1 cellular context compared by ENCODE assay signal in genomic region chr17:82065193-82065637, GRCh38.
TF ChIP-seq lines count a peak whose summit lies in the region.

No MANE protein-coding gene starts in this region.

TF ChIP-seq in K562, 482 proteins besides CTCF, POLR2A, EP300 and RAD21 (continues in another document):
- no peak for TF ChIP-seq NCOA1 (IDR thresholded peaks at IDR 0.05; ENCODE audit: low read depth)
- no peak for TF ChIP-seq NRF1 (conservative IDR thresholded peaks at IDR 0.05 in 1 of 2, IDR thresholded peaks at IDR 0.05 in 1 of 2)
- TF ChIP-seq SNIP1 (IDR thresholded peaks at IDR 0.05; ENCODE audit: low read depth) = no peak
- TF ChIP-seq RBM39 (optimal IDR thresholded peaks at IDR 0.05; ENCODE audit: low read depth, low read length) = no peak
- TF ChIP-seq E2F1 (CRISPR knock-in tag; IDR thresholded peaks at IDR 0.05) = 0 out of 2 replicates have a peak, but pooled peaks have one; percentile 10
- peak; percentile 82 for TF ChIP-seq MYC (IDR thresholded peaks at IDR 0.05; ENCODE audit: low read depth, low read length)
- TF ChIP-seq MYC (CRISPR knock-in tag; IDR thresholded peaks at IDR 0.05; ENCODE audit: borderline replicate concordance, low read depth) = no peak
- no peak for TF ChIP-seq BRF2 (IDR thresholded peaks at IDR 0.05; ENCODE audit: borderline replicate concordance, insufficient read depth, insufficient read length)
- 0 out of 2 replicates have a peak, but pooled peaks have one; percentile 27 for TF ChIP-seq TGIF2 (CRISPR knock-in tag; IDR thresholded peaks at IDR 0.05)
- TF ChIP-seq USF1 (CRISPR knock-in tag; IDR thresholded peaks at IDR 0.05) = no peak
- no peak for TF ChIP-seq ZNF445 (CRISPR knock-in tag; IDR thresholded peaks at IDR 0.05; ENCODE audit: low read depth)
- TF ChIP-seq E2F4 (CRISPR knock-in tag; IDR thresholded peaks at IDR 0.05; ENCODE audit: low read depth) = no peak
- no peak for TF ChIP-seq CBFA2T3 (IDR thresholded peaks at IDR 0.05)
- no peak for TF ChIP-seq POU5F1 (IDR thresholded peaks at IDR 0.05; ENCODE audit: borderline replicate concordance, low read depth, low read length, partially characterized antibody)
- TF ChIP-seq ZBTB8A (IDR thresholded peaks at IDR 0.05; ENCODE audit: partially characterized antibody) = no peak
- TF ChIP-seq, protein P1, sequence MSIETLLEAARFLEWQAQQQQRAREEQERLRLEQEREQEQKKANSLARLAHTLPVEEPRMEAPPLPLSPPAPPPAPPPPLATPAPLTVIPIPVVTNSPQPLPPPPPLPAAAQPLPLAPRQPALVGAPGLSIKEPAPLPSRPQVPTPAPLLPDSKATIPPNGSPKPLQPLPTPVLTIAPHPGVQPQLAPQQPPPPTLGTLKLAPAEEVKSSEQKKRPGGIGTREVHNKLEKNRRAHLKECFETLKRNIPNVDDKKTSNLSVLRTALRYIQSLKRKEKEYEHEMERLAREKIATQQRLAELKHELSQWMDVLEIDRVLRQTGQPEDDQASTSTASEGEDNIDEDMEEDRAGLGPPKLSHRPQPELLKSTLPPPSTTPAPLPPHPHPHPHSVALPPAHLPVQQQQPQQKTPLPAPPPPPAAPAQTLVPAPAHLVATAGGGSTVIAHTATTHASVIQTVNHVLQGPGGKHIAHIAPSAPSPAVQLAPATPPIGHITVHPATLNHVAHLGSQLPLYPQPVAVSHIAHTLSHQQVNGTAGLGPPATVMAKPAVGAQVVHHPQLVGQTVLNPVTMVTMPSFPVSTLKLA (conservative IDR thresholded peaks at IDR 0.05) = peak in 1 of 2 experiments; percentile 69; a peak in 2 of 4 replicates
- TF ChIP-seq ZNF133 (CRISPR knock-in tag; IDR thresholded peaks at IDR 0.05) = no peak
- no peak for TF ChIP-seq ETV5 (CRISPR knock-in tag; IDR thresholded peaks at IDR 0.05; ENCODE audit: low read depth)
- TF ChIP-seq TEAD1 (CRISPR knock-in tag; IDR thresholded peaks at IDR 0.05) = no peak
- no peak for TF ChIP-seq DIDO1 (tag; IDR thresholded peaks at IDR 0.05; ENCODE audit: low read depth)
- TF ChIP-seq HNRNPUL1 (IDR thresholded peaks at IDR 0.05; ENCODE audit: low read length) = no peak
- no peak for TF ChIP-seq AFF4 (CRISPR knock-in tag; IDR thresholded peaks at IDR 0.05)
- TF ChIP-seq, protein P2, sequence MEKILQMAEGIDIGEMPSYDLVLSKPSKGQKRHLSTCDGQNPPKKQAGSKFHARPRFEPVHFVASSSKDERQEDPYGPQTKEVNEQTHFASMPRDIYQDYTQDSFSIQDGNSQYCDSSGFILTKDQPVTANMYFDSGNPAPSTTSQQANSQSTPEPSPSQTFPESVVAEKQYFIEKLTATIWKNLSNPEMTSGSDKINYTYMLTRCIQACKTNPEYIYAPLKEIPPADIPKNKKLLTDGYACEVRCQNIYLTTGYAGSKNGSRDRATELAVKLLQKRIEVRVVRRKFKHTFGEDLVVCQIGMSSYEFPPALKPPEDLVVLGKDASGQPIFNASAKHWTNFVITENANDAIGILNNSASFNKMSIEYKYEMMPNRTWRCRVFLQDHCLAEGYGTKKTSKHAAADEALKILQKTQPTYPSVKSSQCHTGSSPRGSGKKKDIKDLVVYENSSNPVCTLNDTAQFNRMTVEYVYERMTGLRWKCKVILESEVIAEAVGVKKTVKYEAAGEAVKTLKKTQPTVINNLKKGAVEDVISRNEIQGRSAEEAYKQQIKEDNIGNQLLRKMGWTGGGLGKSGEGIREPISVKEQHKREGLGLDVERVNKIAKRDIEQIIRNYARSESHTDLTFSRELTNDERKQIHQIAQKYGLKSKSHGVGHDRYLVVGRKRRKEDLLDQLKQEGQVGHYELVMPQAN (IDR thresholded peaks at IDR 0.05; ENCODE audit: borderline replicate concordance) = peak; percentile 43; the same call in 1 of the 2 replicates
- peak; percentile 78 for TF ChIP-seq SAP30 (IDR thresholded peaks at IDR 0.05; ENCODE audit: borderline replicate concordance, insufficient read depth, low read depth, low read length, poor library complexity, severe bottlenecking)
- TF ChIP-seq ZNF583 (CRISPR knock-in tag; IDR thresholded peaks at IDR 0.05) = no peak
- no peak for TF ChIP-seq FOXJ3 (CRISPR knock-in tag; IDR thresholded peaks at IDR 0.05)
- TF ChIP-seq ATF3 (IDR thresholded peaks at IDR 0.05) = no peak
- TF ChIP-seq ATF3 (CRISPR knock-in tag; conservative IDR thresholded peaks at IDR 0.05) = 0 out of 2 replicates have a peak, but pooled peaks have one; percentile 6
- no peak for TF ChIP-seq PATZ1 (CRISPR knock-in tag; IDR thresholded peaks at IDR 0.05; ENCODE audit: borderline replicate concordance)
- TF ChIP-seq POLR2G (IDR thresholded peaks at IDR 0.05; ENCODE audit: low read depth, low read length) = peak; percentile 81; the same call in 1 of the 2 replicates
- TF ChIP-seq ELF1 (tag; IDR thresholded peaks at IDR 0.05) = no peak
- no peak for TF ChIP-seq PRMT5 (CRISPR knock-in tag; IDR thresholded peaks at IDR 0.05)
- no peak for TF ChIP-seq MBD2 (IDR thresholded peaks at IDR 0.05; ENCODE audit: borderline replicate concordance, low read depth)
- no peak for TF ChIP-seq SP2 (IDR thresholded peaks at IDR 0.05; ENCODE audit: extremely low read depth, low read depth, low read length, poor library complexity, severe bottlenecking)
- no peak for TF ChIP-seq MAFG (tag; conservative IDR thresholded peaks at IDR 0.05)
- peak; percentile 64 for TF ChIP-seq CHD1 (IDR thresholded peaks at IDR 0.05; ENCODE audit: low read length)
- TF ChIP-seq GABPB2 (CRISPR knock-in tag; conservative IDR thresholded peaks at IDR 0.05) = no peak
- TF ChIP-seq ELK3 (CRISPR knock-in tag; IDR thresholded peaks at IDR 0.05) = no peak
- TF ChIP-seq GATA2 (CRISPR knock-in tag; IDR thresholded peaks at IDR 0.05) = no peak
- TF ChIP-seq CHD2 (IDR thresholded peaks at IDR 0.05; ENCODE audit: low read depth, low read length) = peak; percentile 82
- no peak for TF ChIP-seq ESRRB (CRISPR knock-in tag; IDR thresholded peaks at IDR 0.05; ENCODE audit: borderline replicate concordance)
- TF ChIP-seq TAF1 (IDR thresholded peaks at IDR 0.05; ENCODE audit: control insufficient read depth, extremely low read depth, insufficient read depth, low read length, severe bottlenecking) = no peak
- TF ChIP-seq, protein P3, sequence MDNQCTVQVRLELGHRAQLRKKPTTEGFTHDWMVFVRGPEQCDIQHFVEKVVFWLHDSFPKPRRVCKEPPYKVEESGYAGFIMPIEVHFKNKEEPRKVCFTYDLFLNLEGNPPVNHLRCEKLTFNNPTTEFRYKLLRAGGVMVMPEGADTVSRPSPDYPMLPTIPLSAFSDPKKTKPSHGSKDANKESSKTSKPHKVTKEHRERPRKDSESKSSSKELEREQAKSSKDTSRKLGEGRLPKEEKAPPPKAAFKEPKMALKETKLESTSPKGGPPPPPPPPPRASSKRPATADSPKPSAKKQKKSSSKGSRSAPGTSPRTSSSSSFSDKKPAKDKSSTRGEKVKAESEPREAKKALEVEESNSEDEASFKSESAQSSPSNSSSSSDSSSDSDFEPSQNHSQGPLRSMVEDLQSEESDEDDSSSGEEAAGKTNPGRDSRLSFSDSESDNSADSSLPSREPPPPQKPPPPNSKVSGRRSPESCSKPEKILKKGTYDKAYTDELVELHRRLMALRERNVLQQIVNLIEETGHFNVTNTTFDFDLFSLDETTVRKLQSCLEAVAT (IDR thresholded peaks at IDR 0.05) = no peak
